11 cellular contexts compared by ENCODE assay signal in genomic region chrX:24231169-24231568, GRCh38.
A peak's percentile ranks its signal among the peaks of the same experiment; 100 is the strongest.
DNase-seq lines count a peak whose midpoint lies in the region; ATAC-seq and TF ChIP-seq lines count a peak whose summit lies in the region.
"Had no signal": no experiment of that assay in that cellular context is flagged by ENCODE, and none has a peak within 500 bp of the region (broad histone marks: within the 10 kb centered on the region; RNA-seq: fewer than 3 reads in every experiment).

No MANE protein-coding gene starts in this region.

- ATAC-seq in esophagus mucosa (peak; percentile 86), sciatic nerve (peak; percentile 59), GM18519 (IDR thresholded peaks at IDR 0.05; ENCODE audit: low FRiP score, unreplicated experiment) (no peak)

- intact Hi-C loops in sciatic nerve (cut with DNase I): no loop called here

- DNase-seq in DMS 273 (lab: John Stamatoyannopoulos, UW; ENCODE audit: unreplicated experiment) (peak; percentile 32), DMS 273 treated with DMSO at 0.1 percent for 48 hours (lab: John Stamatoyannopoulos, UW) (no peak), NB4 (ENCODE audit: low read depth) (peak; percentile 64), sciatic nerve (ENCODE audit: low spot score) (no peak), globus pallidus (ENCODE audit: low spot score) (no peak), iPS-NIHi11 (ENCODE audit: low spot score) (no peak)
- DNase-seq: activated gamma-delta T cell treated with Interleukin-2 at 50 U/mL for 16 hours; stimulated activated CD4-positive, alpha-beta T cell treated with anti-CD3 and anti-CD28 coated beads, Interleukin-4, amount 100 ng/mL, for 24 hours had no signal

- TF ChIP-seq CTCF in NB4 (IDR thresholded peaks at IDR 0.05; ENCODE audit: low read depth, low read length): no peak

- TF ChIP-seq POLR2A in NB4 (IDR thresholded peaks at IDR 0.05; ENCODE audit: extremely low read depth, insufficient read length): no peak

- no peak overlapping the region for H3K4me3 ChIP-seq in NB4 (ENCODE audit: low read depth, low read length)
- H3K4me3 ChIP-seq: SJSA1 had no signal

Comparison
In these comparisons a context has a peak if more than half of its experiments do, and no peak if none do; other contexts are left out.
1. DNase-seq: peak in DMS 273 (single experiment) and NB4 (single experiment); none in DMS 273 treated with DMSO at 0.1 percent for 48 hours (single experiment), sciatic nerve (single experiment), globus pallidus (single experiment) and iPS-NIHi11 (single experiment).